Comparison of ENCODE assay signal across 8 cellular contexts in the genomic region with DNA sequence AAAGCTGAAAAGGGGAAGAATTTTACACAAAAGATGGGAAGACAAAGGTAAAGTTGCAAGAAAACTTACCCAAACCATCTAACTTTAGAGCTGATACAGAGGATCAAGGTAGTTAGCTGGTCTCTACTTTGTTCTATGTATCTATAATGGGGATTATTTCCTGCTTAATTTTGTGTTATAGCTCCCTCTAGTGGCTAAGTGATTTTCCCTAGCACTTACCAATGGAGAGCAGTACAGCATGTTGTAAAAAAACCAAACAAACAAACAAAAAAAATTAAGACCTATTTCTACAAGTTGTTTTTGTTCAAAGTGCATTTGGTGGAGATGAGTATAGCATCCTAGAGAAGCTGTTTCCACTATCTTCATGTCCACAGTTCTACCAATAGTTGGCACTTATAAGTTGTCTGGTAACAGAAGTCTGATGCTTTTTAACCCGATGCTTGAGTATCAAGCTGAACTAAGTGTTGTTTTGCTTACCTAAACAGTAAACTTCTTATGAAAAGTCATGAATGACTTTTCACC. TPM values are rescaled to one million over a fixed set of nuclear protein-coding genes. Genes with fewer than 3 reads are reported as not detected.
DNase-seq lines count a peak whose midpoint lies in the region; ATAC-seq, FAIRE-seq and TF ChIP-seq lines count a peak whose summit lies in the region.

No MANE protein-coding gene starts in this region.

- peaks cover 61% of the 10 kb centered on the region for H3K79me2 ChIP-seq in Loucy (ENCODE audit: insufficient read depth, low read length)

- H3K27ac ChIP-seq in colonic mucosa: no peak overlapping the region
- H3K27ac ChIP-seq in lung (ENCODE audit: low read depth in 1 of 2, low read length in 1 of 2): no peak overlapping the region

- intact Hi-C loops in colonic mucosa (cut with DNase I): loop anchor here (5.0 kb wide), 1 partner anchor 113 kb away; no protein-coding TSS in a partner anchor

- no peak overlapping the region for H2AFZ ChIP-seq in Loucy (ENCODE audit: low read length)

- no peaks in the 10 kb centered on the region for H3K9me2 ChIP-seq in Loucy (replicated peaks; ENCODE audit: low read depth, low read length)

- peak overlapping the region; percentile 98 for H3K4me2 ChIP-seq in Loucy (ENCODE audit: low read depth, low read length, poor library complexity, severe bottlenecking)

- peaks cover 54% of the 10 kb centered on the region for H4K20me1 ChIP-seq in Loucy (ENCODE audit: insufficient read depth, low read length, poor library complexity, severe bottlenecking)

- H3K9me3 ChIP-seq in Loucy (ENCODE audit: insufficient read depth, low read depth, low read length) (no peaks in the 10 kb centered on the region), colonic mucosa (no peaks in the 10 kb centered on the region), lung (ENCODE audit: control insufficient read depth in 2 of 2, insufficient read depth in 1 of 2, low read length in 1 of 2) (no peaks in the 10 kb centered on the region)

- no peak for ATAC-seq in lung (ENCODE audit: insufficient read depth, low FRiP score)
- no peak for ATAC-seq in HG03520 (IDR thresholded peaks at IDR 0.05; ENCODE audit: unreplicated experiment)

- H3K27me3 ChIP-seq in Loucy (ENCODE audit: insufficient read depth, low read length, poor library complexity, severe bottlenecking) (no peaks in the 10 kb centered on the region), colonic mucosa (no peaks in the 10 kb centered on the region), lung (ENCODE audit: control insufficient read depth, insufficient read depth) (no peaks in the 10 kb centered on the region)

- 65 to 75% methylated on average over 1 of the region's 1 CpG for WGBS in lung, 2 donors

- peaks cover 40% of the 10 kb centered on the region for H3K4me1 ChIP-seq in Loucy (ENCODE audit: insufficient read depth, low read length, poor library complexity, severe bottlenecking)
- H3K4me1 ChIP-seq in colonic mucosa: no peaks in the 10 kb centered on the region
- peaks cover 0 to 6% of the 10 kb centered on the region in 2 donors for H3K4me1 ChIP-seq in lung (ENCODE audit: control insufficient read depth in 2 of 2, insufficient read depth in 2 of 2, low read length in 2 of 2)

- H3K4me3 ChIP-seq in Loucy (ENCODE audit: low read length, poor library complexity, severe bottlenecking) (no peak overlapping the region), colonic mucosa (no peak overlapping the region), lung (no peak overlapping the region)

- DNase-seq in GM10248 (ENCODE audit: extremely low spot score): peak; percentile 40
- DNase-seq in RKO (ENCODE audit: low spot score): peak; percentile 82
- DNase-seq in colonic mucosa: no peak
- DNase-seq in lung (ENCODE audit: low spot score): no peak
- no peak for DNase-seq in COLO829 (ENCODE audit: low spot score)

- peak; percentile 90 for FAIRE-seq in A204.1 (lab: Jason Lieb, UNC)

- POLR2A ChIA-PET in GM10248 (lab: Yijun Ruan, JAX): interaction anchor here (0.6 to 1.6 kb wide), 5 partner anchors 8 to 1534 kb away, joined by 3 to 6 read pairs (median 4); partner anchors contain the start of genes SRSF1 and VEZF1

- H3K36me3 ChIP-seq in Loucy (ENCODE audit: insufficient read depth, low read length): peaks cover 61% of the 10 kb centered on the region
- H3K36me3 ChIP-seq in colonic mucosa: peaks cover 10% of the 10 kb centered on the region
- H3K36me3 ChIP-seq in lung (ENCODE audit: control insufficient read depth in 2 of 2, insufficient read depth in 2 of 2, low read length in 2 of 2): peaks cover 7 to 21% of the 10 kb centered on the region in 2 donors

- H3F3A ChIP-seq in Loucy (ENCODE audit: low read depth): peaks cover 23% of the 10 kb centered on the region

- CTCF ChIA-PET in GM10248 (lab: Yijun Ruan, JAX): interaction anchor here (0.6 to 16.6 kb wide), 47 partner anchors 8 to 756 kb away, joined by 3 to 478 read pairs (median 4); partner anchors contain the start of genes CUEDC1, MRPS23 and VEZF1

- peak; percentile 74 for TF ChIP-seq CTCF in GM10248 (IDR thresholded peaks at IDR 0.05; ENCODE audit: control extremely low read depth, extremely low read depth, low read depth, missing control alignments)
- peak; percentile 97 for TF ChIP-seq CTCF in Loucy (conservative IDR thresholded peaks at IDR 0.05; ENCODE audit: low read length)
- TF ChIP-seq CTCF in colonic mucosa (IDR thresholded peaks at IDR 0.05): peak; percentile 89
- TF ChIP-seq CTCF in lung (IDR thresholded peaks at IDR 0.05; ENCODE audit: control extremely low read depth, extremely low read depth): peak; percentile 66

- H3K9ac ChIP-seq in Loucy (ENCODE audit: low read depth, low read length, poor library complexity, severe bottlenecking) (no peak overlapping the region), colonic mucosa (ENCODE audit: low read depth in 2 of 2, low read length in 2 of 2) (no peak overlapping the region)

RNA-seq across cellular contexts. Expression of gene SRSF1, which starts 7.5 kb away (rescaled TPM):
- total RNA-seq in colonic mucosa (100 to 1,000 TPM; 173 to 315 TPM), lung (100 to 1,000 TPM; 183 to 235 TPM)
- 100 to 1,000 TPM in 1 of 2 donors, 10 to 100 TPM in 1; 76.7 to 128 TPM for polyA plus RNA-seq in lung

RNA-seq across cellular contexts. Expression of gene VEZF1, which starts 11.5 kb away (rescaled TPM):
- total RNA-seq in colonic mucosa: 10 to 100 TPM; 35.7 to 52.8 TPM
- 10 to 100 TPM; 58.3 to 78.9 TPM for total RNA-seq in lung
- 10 to 100 TPM; 18.0 to 29.5 TPM for polyA plus RNA-seq in lung

RNA-seq across cellular contexts. Expression of gene CUEDC1, which starts 44.3 kb away (rescaled TPM):
- total RNA-seq in colonic mucosa (10 to 100 TPM; 14.7 to 15.2 TPM), lung (10 to 100 TPM; 19.7 to 55.7 TPM)
- 10 to 100 TPM; 22.9 to 35.5 TPM for polyA plus RNA-seq in lung

Comparison
In these comparisons a context has a peak if more than half of its experiments do, and no peak if none do; other contexts are left out.
1. DNase-seq: peak in GM10248 (single experiment) and RKO (single experiment); none in colonic mucosa (single experiment), lung (single experiment) and COLO829 (single experiment).
2. Peak in every context shown above with its lines, with median percentiles within 50 percentile points of each other: CTCF ChIP-seq.